1 cellular context compared by ENCODE assay signal in the genomic region with DNA sequence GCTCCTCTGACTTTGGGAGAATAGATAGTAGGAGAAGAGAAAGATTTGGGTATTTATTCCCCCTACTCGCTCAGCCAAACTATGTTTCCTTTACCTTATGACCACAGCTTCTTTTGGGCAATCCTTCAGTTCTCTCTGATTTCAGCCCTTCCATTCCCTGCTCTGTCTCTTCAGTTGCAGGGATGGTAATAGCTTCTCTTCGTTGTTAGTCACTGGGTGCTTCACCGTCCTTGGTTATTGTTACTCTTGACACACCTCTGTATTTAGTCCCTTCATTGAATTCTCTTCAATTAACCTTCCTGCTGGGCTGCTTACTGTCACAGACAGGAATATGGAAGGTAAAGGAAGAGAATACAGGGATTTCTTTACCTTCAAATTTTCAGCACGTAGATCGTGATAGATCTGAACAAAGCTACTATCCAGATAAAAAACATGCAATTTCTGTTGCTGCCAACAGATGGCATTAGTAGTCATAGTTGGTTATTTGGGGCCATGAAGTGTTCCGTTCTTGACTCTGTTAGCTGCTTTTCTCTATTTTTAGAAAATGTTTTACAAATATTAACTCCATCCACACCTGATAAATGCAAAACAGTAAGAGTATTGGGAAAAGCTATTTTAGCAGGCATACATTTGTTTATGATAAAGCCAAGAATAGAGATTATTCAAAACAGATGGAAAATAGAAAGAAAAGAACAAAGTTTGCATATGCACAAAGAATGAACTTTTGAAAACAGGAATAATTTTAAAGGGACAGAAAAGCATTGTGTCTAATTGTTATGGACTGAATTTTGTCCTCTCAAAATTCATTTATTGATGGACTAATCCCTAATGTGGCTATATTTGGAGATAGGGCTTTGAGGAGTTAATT.
TF ChIP-seq lines count a peak whose summit lies in the region.

No MANE protein-coding gene starts in this region.

TF ChIP-seq in endothelial cell of umbilical vein, 7 proteins besides CTCF, POLR2A, EP300 and RAD21:
- TF ChIP-seq POLR2AphosphoS5 (IDR thresholded peaks at IDR 0.05; ENCODE audit: insufficient read depth, low read depth, low read length): no peak
- TF ChIP-seq GATA2 (IDR thresholded peaks at IDR 0.05; ENCODE audit: insufficient read depth, insufficient read length, low read depth, low read length): no peak
- TF ChIP-seq MYC (IDR thresholded peaks at IDR 0.05; ENCODE audit: low read depth, low read length): no peak
- no peak for TF ChIP-seq EZH2 (IDR thresholded peaks at IDR 0.05; ENCODE audit: borderline replicate concordance, low read depth, low read length, severe bottlenecking)
